ENCODE assay signal across 9 cellular contexts in the genomic region with DNA sequence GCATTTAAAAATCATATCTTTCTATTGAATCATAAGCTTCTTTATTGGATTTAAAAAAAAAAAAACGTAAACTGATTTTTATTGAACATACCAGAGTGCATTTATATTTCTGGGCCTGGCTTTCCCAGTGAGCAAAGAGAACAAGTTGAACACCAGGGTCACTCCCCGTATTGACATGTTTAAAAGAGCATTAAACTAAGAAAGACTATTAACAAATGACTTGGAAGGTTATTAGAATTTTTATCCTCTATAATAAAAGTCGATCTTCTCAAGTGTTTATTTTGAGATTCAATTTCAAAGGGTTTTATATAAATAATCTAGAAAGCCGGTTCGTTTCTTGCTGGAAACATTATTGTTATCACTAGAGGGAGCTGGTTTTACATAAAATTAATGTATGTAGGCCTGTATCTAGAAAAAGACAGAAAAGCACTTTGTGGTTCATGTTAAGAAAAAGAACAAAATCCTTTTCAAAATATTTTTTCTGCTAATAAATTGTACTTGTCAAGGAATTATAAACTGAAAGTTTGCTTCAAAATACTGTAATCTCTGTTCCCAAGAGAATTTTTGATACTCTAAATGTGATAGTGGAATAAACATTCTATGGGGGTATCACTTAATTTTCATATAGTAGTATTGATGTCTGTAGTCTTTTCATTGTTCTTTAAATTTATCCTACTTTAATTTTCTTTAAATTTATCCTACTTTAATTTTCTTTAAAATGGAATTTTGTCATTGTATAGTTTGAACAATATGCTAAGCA.
DNase-seq lines count a peak whose midpoint lies in the region; ATAC-seq and TF ChIP-seq lines count a peak whose summit lies in the region.
"Had no signal": no experiment of that assay in that cellular context is flagged by ENCODE, and none has a peak within 500 bp of the region (broad histone marks: within the 10 kb centered on the region; RNA-seq: fewer than 3 reads in every experiment).

No MANE protein-coding gene starts in this region.

- H3K27me3 Mint-ChIP-seq in CD4-positive, alpha-beta T cell: no peaks in the 10 kb centered on the region

- H3K9me3 Mint-ChIP-seq in CD4-positive, alpha-beta T cell: no peaks in the 10 kb centered on the region

- H3K9me3 ChIP-seq in CD4-positive, alpha-beta T cell (ENCODE audit: control insufficient read depth, low read length): no peaks in the 10 kb centered on the region

- no peak for DNase-seq in CD4-positive, alpha-beta T cell
- DNase-seq in Kasumi-1 (lab: John Stamatoyannopoulos, UW) (peak; percentile 67 to 84), SW480 (ENCODE audit: low spot score) (peak; percentile 67), kidney epithelial cell (ENCODE audit: low read depth) (peak; percentile 1), COLO668 (lab: John Stamatoyannopoulos, UW; ENCODE audit: unreplicated experiment) (no peak)

- CTCF ChIA-PET in CD4-positive, alpha-beta T cell (lab: Charles Lee): no interaction called here

- no peak overlapping the region for H3K4me3 Mint-ChIP-seq in CD4-positive, alpha-beta T cell

- H3K4me3 ChIP-seq in kidney epithelial cell (ENCODE audit: low read depth, low read length): no peak overlapping the region

- no peaks in the 10 kb centered on the region for H3K27me3 ChIP-seq in CD4-positive, alpha-beta T cell (ENCODE audit: control insufficient read depth, insufficient read depth, low read length)
- no peaks in the 10 kb centered on the region for H3K27me3 ChIP-seq in kidney epithelial cell (ENCODE audit: control insufficient read depth, insufficient read depth, low read length)

- intact Hi-C loops in CD4-positive, alpha-beta T cell (cut with DNase I, micrococcal nuclease): loop anchor here in 1 of 2 experiments (5.0 kb wide), 1 partner anchor 944 kb away; no protein-coding TSS in a partner anchor

- POLR2A ChIA-PET in CD4-positive, alpha-beta T cell (lab: Charles Lee): no interaction called here

- no peak for ATAC-seq in CD4-positive, alpha-beta T cell (ENCODE audit: poor library complexity)
- ATAC-seq in GM21367 (IDR thresholded peaks at IDR 0.05; ENCODE audit: unreplicated experiment) (no peak), GM21786 (IDR thresholded peaks at IDR 0.05; ENCODE audit: unreplicated experiment) (no peak), GM18867 (IDR thresholded peaks at IDR 0.05; ENCODE audit: unreplicated experiment) (no peak)

- H3K36me3 Mint-ChIP-seq in CD4-positive, alpha-beta T cell (ENCODE audit: low read depth): no peaks in the 10 kb centered on the region

- H3K4me1 Mint-ChIP-seq in CD4-positive, alpha-beta T cell (ENCODE audit: low read depth): no peaks in the 10 kb centered on the region

- no peak overlapping the region for H3K27ac Mint-ChIP-seq in CD4-positive, alpha-beta T cell

- peak; percentile 19 for TF ChIP-seq CTCF in CD4-positive, alpha-beta T cell (IDR thresholded peaks at IDR 0.05)
- TF ChIP-seq CTCF in kidney epithelial cell (IDR thresholded peaks at IDR 0.05; ENCODE audit: insufficient read depth, low read length, poor library complexity, severe bottlenecking): peak; percentile 27

- no peak overlapping the region for H3K27ac ChIP-seq in CD4-positive, alpha-beta T cell (ENCODE audit: low read depth, low read length)
- H3K27ac ChIP-seq: epithelial cell of prostate had no signal

- H3K36me3 ChIP-seq in kidney epithelial cell (ENCODE audit: control insufficient read depth, insufficient read depth, low read length): no peaks in the 10 kb centered on the region

Comparison
In these comparisons a context has a peak if more than half of its experiments do, and no peak if none do; other contexts are left out.
1. DNase-seq: peak in Kasumi-1 (2 of 2), SW480 (single experiment) and kidney epithelial cell (single experiment); none in CD4-positive, alpha-beta T cell (0 of 10) and COLO668 (single experiment).